Comparison of ENCODE assay signal across 15 cellular contexts in the genomic region with DNA sequence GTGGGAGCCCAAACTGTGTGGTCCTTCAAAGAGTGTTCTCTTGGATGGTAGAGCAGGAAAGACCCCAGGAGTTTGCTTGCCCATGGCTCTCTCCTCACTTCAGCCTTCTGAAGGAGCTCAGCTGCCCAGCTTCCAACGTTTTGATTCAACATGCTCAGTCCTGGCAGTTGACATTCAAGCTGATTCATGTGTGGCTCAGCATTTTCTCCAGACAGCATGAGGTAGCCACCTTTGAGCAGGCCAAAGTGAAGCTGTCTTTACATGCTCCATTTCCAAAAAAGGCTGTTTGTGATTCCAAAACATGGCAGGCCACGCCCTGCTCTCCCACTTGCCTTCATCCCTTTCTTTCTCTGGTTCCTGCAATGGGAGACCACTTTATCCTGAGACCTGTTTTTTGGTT.
"Had no signal": no experiment of that assay in that cellular context is flagged by ENCODE, and none has a peak within 500 bp of the region (broad histone marks: within the 10 kb centered on the region; RNA-seq: fewer than 3 reads in every experiment).

No MANE protein-coding gene starts in this region.

- DNase-seq: activated CD4-positive, alpha-beta T cell treated with anti-CD3 and anti-CD28 coated beads for 1 hour; activated CD4-positive, alpha-beta T cell treated with anti-CD3 and anti-CD28 coated beads, Interleukin-2, amount 50 U/mL, for 4 hours; activated gamma-delta T cell; dermis blood vessel endothelial cell; effector memory CD8-positive, alpha-beta T cell; islet precursor cell; midbrain; nephron progenitor cell; posterior cingulate gyrus; sigmoid colon; stimulated activated CD4-positive, alpha-beta T cell treated with anti-CD3 and anti-CD28 coated beads, Interleukin-4, amount 100 ng/mL, for 4 hours; T-helper 17 cell; testis; WERI-Rb-1 had no signal

- H3K27ac ChIP-seq: sigmoid colon, testis, upper lobe of left lung, WERI-Rb-1 had no signal
